23 cellular contexts compared by ENCODE assay signal in the genomic region with DNA sequence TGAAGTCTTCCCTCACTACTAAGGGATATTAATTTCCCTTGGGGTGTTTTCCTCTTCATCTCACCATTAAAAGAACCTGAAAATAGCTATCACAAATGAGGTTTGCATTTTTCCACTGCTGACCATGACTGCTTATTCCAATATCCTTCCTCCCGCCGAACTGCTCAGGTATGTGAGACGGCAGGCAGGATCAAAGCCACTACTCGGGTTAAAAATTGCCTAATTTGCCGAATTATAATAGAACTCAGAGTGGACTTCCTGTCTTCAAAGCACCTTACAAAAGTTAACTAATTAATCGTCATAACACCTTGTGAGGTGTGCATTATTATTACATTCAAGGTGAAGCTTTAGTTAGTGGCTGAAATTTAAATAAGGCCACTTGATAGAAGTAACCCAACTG.
DNase-seq lines count a peak whose midpoint lies in the region; ATAC-seq, FAIRE-seq and TF ChIP-seq lines count a peak whose summit lies in the region.
"Had no signal": no experiment of that assay in that cellular context is flagged by ENCODE, and none has a peak within 500 bp of the region (broad histone marks: within the 10 kb centered on the region; RNA-seq: fewer than 3 reads in every experiment).

No MANE protein-coding gene starts in this region.

- no peak for DNase-seq in HepG2 (ENCODE audit: low spot score)
- DNase-seq in right lobe of liver = no peak
- DNase-seq in left kidney (ENCODE audit: low read depth, low spot score) = peak; percentile 61
- DNase-seq in inferior parietal cortex (ENCODE audit: extremely low spot score) = no peak
- DNase-seq in NCI-H526 (lab: John Stamatoyannopoulos, UW) = no peak
- DNase-seq in effector CD4-positive, alpha-beta T cell = no peak
- DNase-seq: AML-193; Caco-2; Calu3; CD4-positive, alpha-beta T cell; CD8-positive, alpha-beta T cell; DMS79 treated with DMSO at 0.1 percent for 48 hours; GF-D8 had no signal

- peak overlapping the region; percentile 0 to 27 (median 13) for H3K27ac Mint-ChIP-seq in nephron
- H3K27ac Mint-ChIP-seq: B cell; CD4-positive, alpha-beta T cell; CD8-positive, alpha-beta T cell had no signal

- H3K9me3 ChIP-seq in HepG2 (ENCODE audit: low read length) (no peaks in the 10 kb centered on the region), right lobe of liver (no peaks in the 10 kb centered on the region)
- H3K9me3 ChIP-seq: A549; BLaER1 treated with 17β-estradiol and CSF1 and Interleukin-3, amounts not matched to agents 10 nM and 100 nM; Caco-2 had no signal

- TF ChIP-seq POLR2A in HepG2 (IDR thresholded peaks at IDR 0.05; ENCODE audit: insufficient read depth in 1 of 2, low read depth in 2 of 2, low read length in 2 of 2) (no peak), right lobe of liver (IDR thresholded peaks at IDR 0.05) (no peak)

- no peak for ATAC-seq in HepG2
- ATAC-seq in right lobe of liver = no peak
- ATAC-seq: CD8-positive, alpha-beta T cell had no signal

- H4K20me1 ChIP-seq in HepG2 (ENCODE audit: insufficient read depth, low read length) = no peaks in the 10 kb centered on the region
- H4K20me1 ChIP-seq: BLaER1 treated with 17β-estradiol and CSF1 and Interleukin-3, amounts not matched to agents 10 nM and 100 nM had no signal

- TF ChIP-seq CTCF in HepG2 (CRISPR knock-in tag; IDR thresholded peaks at IDR 0.05) (no peak), right lobe of liver (IDR thresholded peaks at IDR 0.05) (no peak), nephron (IDR thresholded peaks at IDR 0.05; ENCODE audit: unreplicated experiment in 3 of 3) (no peak)

- intact Hi-C loops in HepG2 (cut with micrococcal nuclease; ENCODE audit: unreplicated experiment) = loop anchor here (10.0 kb wide), 1 partner anchor 412 kb away; no protein-coding TSS in a partner anchor
- intact Hi-C loops in right lobe of liver (cut with DNase I) = no loop called here

- no peaks in the 10 kb centered on the region for H3K27me3 Mint-ChIP-seq in nephron (ENCODE audit: low read depth)
- H3K27me3 Mint-ChIP-seq: B cell; CD4-positive, alpha-beta T cell had no signal

- no peak overlapping the region for H2AFZ ChIP-seq in HepG2 (ENCODE audit: low read length)

- no peak for TF ChIP-seq RAD21 in HepG2 (CRISPR knock-in tag; IDR thresholded peaks at IDR 0.05)

- no TSS peak for BruUV-seq in HepG2 (replicated peaks; lab: Mats Ljungman, UMichigan)

- no peak overlapping the region for H3K9ac ChIP-seq in HepG2 (ENCODE audit: insufficient read depth, low read depth, low read length)
- H3K9ac ChIP-seq: BLaER1 treated with 17β-estradiol and CSF1 and Interleukin-3, amounts not matched to agents 10 nM and 100 nM had no signal

- CTCF ChIA-PET in HepG2 (lab: Yijun Ruan, JAX; ENCODE audit: low intra/inter-chr PET ratio, low total read pairs) = interaction anchor here (1.0 kb wide), 1 partner anchor 813 kb away, joined by 3 read pairs; no protein-coding TSS in a partner anchor

- no peak overlapping the region for H3K27ac ChIP-seq in HepG2 (ENCODE audit: extremely low read length, insufficient read depth, low read length)
- no peak overlapping the region for H3K27ac ChIP-seq in right lobe of liver
- H3K27ac ChIP-seq: 22Rv1; A549; BLaER1 treated with 17β-estradiol and CSF1 and Interleukin-3, amounts not matched to agents 10 nM and 100 nM; C4-2B had no signal

- peaks cover 27% of the 10 kb centered on the region for H3K4me1 Mint-ChIP-seq in nephron
- H3K4me1 Mint-ChIP-seq: B cell had no signal

- WGBS in HepG2 (ENCODE audit: low lambda C conversion rate) = 12% methylated on average over 6 of the region's 6 CpGs
- 74% methylated on average over 6 of the region's 6 CpGs for WGBS in right lobe of liver (ENCODE audit: insufficient coverage, low coverage, low lambda C conversion rate, missing lambda C conversion rate)

- H3K36me3 ChIP-seq in HepG2 (replicated peaks in 1 of 2; ENCODE audit: control insufficient read depth in 1 of 2, insufficient read depth in 2 of 2, low read length in 2 of 2) = no peaks in the 10 kb centered on the region
- H3K36me3 ChIP-seq in right lobe of liver = no peaks in the 10 kb centered on the region
- H3K36me3 ChIP-seq: BLaER1 treated with 17β-estradiol and CSF1 and Interleukin-3, amounts not matched to agents 10 nM and 100 nM had no signal

- FAIRE-seq in HepG2 (lab: Jason Lieb, UNC) = no peak
- FAIRE-seq: A549, D721Med, G401.6, GM12891, GM19239 had no signal

- no peak overlapping the region for H3K4me3 ChIP-seq in HepG2 (replicated peaks in 1 of 3; ENCODE audit: insufficient read depth in 1 of 3, low read depth in 2 of 3, low read length in 3 of 3)
- H3K4me3 ChIP-seq in right lobe of liver = no peak overlapping the region
- H3K4me3 ChIP-seq: A549; BLaER1 treated with 17β-estradiol and CSF1 and Interleukin-3, amounts not matched to agents 10 nM and 100 nM had no signal

- no peaks in the 10 kb centered on the region for H3K9me3 Mint-ChIP-seq in nephron
- H3K9me3 Mint-ChIP-seq: CD4-positive, alpha-beta T cell had no signal

- H3K79me2 ChIP-seq in HepG2 (ENCODE audit: insufficient read depth, low read length) = no peaks in the 10 kb centered on the region

- H3K4me1 ChIP-seq in HepG2 (ENCODE audit: insufficient read depth, low read length) (peaks cover 13% of the 10 kb centered on the region), right lobe of liver (no peaks in the 10 kb centered on the region)
- H3K4me1 ChIP-seq: A549, Caco-2 had no signal

- in situ Hi-C loops in HepG2 (cut with HindIII; ENCODE audit: extremely low pct_ligation_motif_present, low pct_unique_long_range_greater_than_20kb) = loop anchor here (10.0 kb wide), 1 partner anchor 392 kb away; no protein-coding TSS in a partner anchor

- no peak overlapping the region for H3K4me3 Mint-ChIP-seq in nephron
- H3K4me3 Mint-ChIP-seq: B cell; CD4-positive, alpha-beta T cell; CD8-positive, alpha-beta T cell had no signal

- H3K4me2 ChIP-seq in HepG2 (ENCODE audit: low read depth, low read length) = no peak overlapping the region
- H3K4me2 ChIP-seq: A549; BLaER1 treated with 17β-estradiol and CSF1 and Interleukin-3, amounts not matched to agents 10 nM and 100 nM had no signal

- no peaks in the 10 kb centered on the region for H3K36me3 Mint-ChIP-seq in nephron (ENCODE audit: low read depth)
- H3K36me3 Mint-ChIP-seq: CD8-positive, alpha-beta T cell had no signal

- H3K27me3 ChIP-seq in HepG2 (ENCODE audit: control insufficient read depth in 1 of 2, insufficient read depth in 2 of 2, low read length in 2 of 2) (no peaks in the 10 kb centered on the region; a peak in 1 of 5 replicates), right lobe of liver (no peaks in the 10 kb centered on the region)
- H3K27me3 ChIP-seq: BLaER1 treated with 17β-estradiol and CSF1 and Interleukin-3, amounts not matched to agents 10 nM and 100 nM had no signal

- no peak for TF ChIP-seq EP300 in HepG2 (IDR thresholded peaks at IDR 0.05; ENCODE audit: low read depth in 2 of 2, low read length in 2 of 2)
- TF ChIP-seq EP300 in HepG2 (CRISPR knock-in tag; IDR thresholded peaks at IDR 0.05; ENCODE audit: borderline replicate concordance) = no peak

- POLR2A ChIA-PET in HepG2 (lab: Yijun Ruan, JAX) = no interaction called here

TF ChIP-seq in HepG2, 621 proteins besides CTCF, POLR2A, EP300 and RAD21 (continues in another document):
- TF ChIP-seq, protein P1, sequence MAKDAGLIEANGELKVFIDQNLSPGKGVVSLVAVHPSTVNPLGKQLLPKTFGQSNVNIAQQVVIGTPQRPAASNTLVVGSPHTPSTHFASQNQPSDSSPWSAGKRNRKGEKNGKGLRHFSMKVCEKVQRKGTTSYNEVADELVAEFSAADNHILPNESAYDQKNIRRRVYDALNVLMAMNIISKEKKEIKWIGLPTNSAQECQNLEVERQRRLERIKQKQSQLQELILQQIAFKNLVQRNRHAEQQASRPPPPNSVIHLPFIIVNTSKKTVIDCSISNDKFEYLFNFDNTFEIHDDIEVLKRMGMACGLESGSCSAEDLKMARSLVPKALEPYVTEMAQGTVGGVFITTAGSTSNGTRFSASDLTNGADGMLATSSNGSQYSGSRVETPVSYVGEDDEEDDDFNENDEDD (CRISPR knock-in tag; IDR thresholded peaks at IDR 0.05; ENCODE audit: borderline replicate concordance) = no peak
- TF ChIP-seq CREM (IDR thresholded peaks at IDR 0.05) (no peak), CREM (CRISPR knock-in tag; IDR thresholded peaks at IDR 0.05) (no peak)
